Comparison of ENCODE assay signal across 16 cellular contexts in genomic region chr20:45920795-45921617, GRCh38. TPM values are rescaled to one million over a fixed set of nuclear protein-coding genes. Genes with fewer than 3 reads are reported as not detected.
DNase-seq lines count a peak whose midpoint lies in the region; ATAC-seq and TF ChIP-seq lines count a peak whose summit lies in the region.
"Had no signal": no experiment of that assay in that cellular context is flagged by ENCODE, and none has a peak within 500 bp of the region (broad histone marks: within the 10 kb centered on the region; RNA-seq: fewer than 3 reads in every experiment).

No MANE protein-coding gene starts in this region.

- H3K4me1 ChIP-seq in heart left ventricle (peaks cover 3 to 88% (median 43%) of the 10 kb centered on the region in 12 donors), muscle layer of duodenum (ENCODE audit: control insufficient read depth in 1 of 2, insufficient read depth in 2 of 2, low read length in 2 of 2) (peaks cover 5 to 23% of the 10 kb centered on the region in 2 donors), upper lobe of right lung (peaks cover 43% of the 10 kb centered on the region)
- H3K4me1 ChIP-seq: pancreas had no signal

- TF ChIP-seq POLR2A in heart left ventricle (IDR thresholded peaks at IDR 0.05): no peak

- H3K4me3 ChIP-seq in heart left ventricle: no peak overlapping the region
- H3K4me3 ChIP-seq in muscle layer of duodenum (ENCODE audit: low read depth in 1 of 2, low read length in 2 of 2): no peak overlapping the region
- H3K4me3 ChIP-seq in upper lobe of right lung: no peak overlapping the region
- H3K4me3 ChIP-seq: GM23248, pancreas had no signal

- intact Hi-C loops in heart left ventricle (cut with DNase I) (no loop called here), cardiac septum (cut with DNase I) (no loop called here), upper lobe of right lung (cut with DNase I) (no loop called here)

- no peak for ATAC-seq in heart left ventricle
- no peak for ATAC-seq in upper lobe of right lung
- no peak for ATAC-seq in GM18868 (IDR thresholded peaks at IDR 0.05; ENCODE audit: unreplicated experiment)
- ATAC-seq: activated CD8-positive, alpha-beta memory T cell treated with anti-CD3 and anti-CD28 coated beads, Interleukin-2, amount 10 ng/mL, durations not matched to agents 7 days and 5 days; T-cell had no signal

- 87 to 88% (median 87%) methylated on average over 11 of the region's 11 CpGs for WGBS in heart left ventricle, 4 donors

- H3K27me3 ChIP-seq in heart left ventricle (no peaks in the 10 kb centered on the region), muscle layer of duodenum (ENCODE audit: low read depth, low read length) (no peaks in the 10 kb centered on the region), upper lobe of right lung (no peaks in the 10 kb centered on the region)
- H3K27me3 ChIP-seq: pancreas had no signal

- TF ChIP-seq CTCF in heart left ventricle (IDR thresholded peaks at IDR 0.05): no peak
- no peak for TF ChIP-seq CTCF in upper lobe of right lung (IDR thresholded peaks at IDR 0.05)

- H3K36me3 ChIP-seq in heart left ventricle: no peaks in the 10 kb centered on the region
- H3K36me3 ChIP-seq in muscle layer of duodenum (ENCODE audit: control insufficient read depth in 1 of 2, insufficient read depth in 2 of 2, low read length in 2 of 2): no peaks in the 10 kb centered on the region
- H3K36me3 ChIP-seq in upper lobe of right lung: no peaks in the 10 kb centered on the region
- H3K36me3 ChIP-seq: pancreas had no signal

- peak overlapping the region; percentile 57 to 92 (median 76) for H3K27ac ChIP-seq in heart left ventricle
- H3K27ac ChIP-seq in muscle layer of duodenum (ENCODE audit: low read length): peak overlapping the region; percentile 36
- peak overlapping the region; percentile 67 for H3K27ac ChIP-seq in upper lobe of right lung
- H3K27ac ChIP-seq in substantia nigra (ENCODE audit: low read depth, low read length, poor library complexity, severe bottlenecking): no peak overlapping the region
- H3K27ac ChIP-seq: GM23248 had no signal

- H3K9me3 ChIP-seq in heart left ventricle (no peaks in the 10 kb centered on the region), muscle layer of duodenum (ENCODE audit: control insufficient read depth in 1 of 2, low read length in 2 of 2) (no peaks in the 10 kb centered on the region), upper lobe of right lung (no peaks in the 10 kb centered on the region)
- H3K9me3 ChIP-seq: pancreas had no signal

- DNase-seq in heart left ventricle: no peak
- DNase-seq in cardiac septum (ENCODE audit: low spot score): no peak
- no peak for DNase-seq in upper lobe of right lung
- no peak for DNase-seq in substantia nigra (lab: John Stamatoyannopoulos, UW)
- DNase-seq: 8988T; activated CD4-positive, CD25-positive, alpha-beta regulatory T cell; activated CD8-positive, alpha-beta memory T cell treated with anti-CD3 and anti-CD28 coated beads, Interleukin-2, amount 10 ng/mL, durations not matched to agents 7 days and 5 days; effector memory CD4-positive, alpha-beta T cell; GM23248; NCI-H2107; NCI-H748 treated with DMSO at 0.1 percent for 48 hours; T-cell had no signal

RNA-seq across cellular contexts. Expression of gene PLTP, which starts 9.1 kb away (rescaled TPM):
- total RNA-seq in heart left ventricle: 100 to 1,000 TPM in 3 of 9 donors, 10 to 100 TPM in 6; 19.8 to 367 (median 81.1) TPM
- 10 to 100 TPM; 21.5 to 33.2 TPM for polyA plus RNA-seq in heart left ventricle
- 37.1 TPM for total RNA-seq in cardiac septum
- 65.9 TPM for total RNA-seq in upper lobe of right lung

RNA-seq across cellular contexts. Expression of gene PCIF1, which starts 13.5 kb away (rescaled TPM):
- total RNA-seq in heart left ventricle (10 to 100 TPM; 22.2 to 40.2 (median 28.2) TPM), cardiac septum (30.2 TPM), upper lobe of right lung (43.1 TPM)
- polyA plus RNA-seq in heart left ventricle: 10 to 100 TPM; 17.5 to 31.1 TPM

RNA-seq across cellular contexts. Expression of gene CTSA, which starts 29.9 kb away (rescaled TPM):
- 100 to 1,000 TPM in 7 of 9 donors, 10 to 100 TPM in 2; 62.5 to 214 (median 129) TPM for total RNA-seq in heart left ventricle
- 10 to 100 TPM; 77.7 to 92.5 TPM for polyA plus RNA-seq in heart left ventricle
- total RNA-seq in cardiac septum: 111 TPM
- total RNA-seq in upper lobe of right lung: 164 TPM

RNA-seq across cellular contexts. Expression of gene NEURL2, which starts 30.0 kb away (rescaled TPM):
- 10 to 100 TPM in 5 of 9 donors, 1 to 10 TPM in 4; 3.5 to 14.8 (median 10.8) TPM for total RNA-seq in heart left ventricle
- 1 to 10 TPM; 3.0 to 8.4 TPM for polyA plus RNA-seq in heart left ventricle
- total RNA-seq in cardiac septum: 7.6 TPM
- total RNA-seq in upper lobe of right lung: 2.8 TPM

RNA-seq across cellular contexts. Expression of gene SPATA25, which starts 33.6 kb away (rescaled TPM):
- total RNA-seq in heart left ventricle (1 to 10 TPM in 7 of 9 donors, not detected in 2; 1.1 to 4.0 (median 1.8) TPM), cardiac septum (3.3 TPM), upper lobe of right lung (1.3 TPM)
- 1 to 10 TPM in 1 of 2 donors, under 1 TPM in 1; 0.58 to 2.7 TPM for polyA plus RNA-seq in heart left ventricle
- total RNA-seq: Daoy, GM23248 had no signal
- polyA plus RNA-seq: GM23248 had no signal
